ENCODE assay signal across 8 cellular contexts in genomic region chr9:138022121-138022741, GRCh38.
A peak's percentile ranks its signal among the peaks of the same experiment; 100 is the strongest.
DNase-seq lines count a peak whose midpoint lies in the region; ATAC-seq and TF ChIP-seq lines count a peak whose summit lies in the region.

No MANE protein-coding gene starts in this region.

- no peak for ATAC-seq in GM21447 (IDR thresholded peaks at IDR 0.05; ENCODE audit: unreplicated experiment)

- intact Hi-C loops in dorsolateral prefrontal cortex (cut with DNase I) = no loop called here

- peaks cover 0 to 28% (median 9%) of the 10 kb centered on the region in 45 donors for H3K27me3 ChIP-seq in dorsolateral prefrontal cortex

- peak overlapping the region in 28 of 59 donors; percentile 2 to 73 (median 44) for H3K27ac ChIP-seq in dorsolateral prefrontal cortex

- peak; percentile 9 for DNase-seq in SIG-M5 treated with dmso at 0.1 percent for 504 hours (lab: John Stamatoyannopoulos, UW; ENCODE audit: unreplicated experiment)
- DNase-seq in SIG-M5 (lab: John Stamatoyannopoulos, UW) = no peak
- peak; percentile 89 for DNase-seq in NCI-H2196 (lab: John Stamatoyannopoulos, UW; ENCODE audit: unreplicated experiment)
- peak in 7 of 10 donors; percentile 3 to 48 (median 30) for DNase-seq in dorsolateral prefrontal cortex
- peak; percentile 55 for DNase-seq in retina
- DNase-seq in stimulated activated naive CD4-positive, alpha-beta T cell treated with Interleukin-2 at 50 U/mL for 16 hours (lab: John Stamatoyannopoulos, UW) = no peak
- DNase-seq in NCI-H1417 (lab: John Stamatoyannopoulos, UW) = no peak

- peak in 17 of 56 donors; percentile 4 to 35 (median 23) for TF ChIP-seq CTCF in dorsolateral prefrontal cortex (IDR thresholded peaks at IDR 0.05 in 54 of 56, conservative IDR thresholded peaks at IDR 0.05 in 2 of 56; ENCODE audit: low read depth in 1 of 56, partially characterized antibody in 56 of 56)

- peak overlapping the region in 36 of 59 donors; percentile 4 to 64 (median 40) for H3K4me3 ChIP-seq in dorsolateral prefrontal cortex

Comparison
In these comparisons a context has a peak if more than half of its experiments do, and no peak if none do; other contexts are left out.
1. DNase-seq: peak in SIG-M5 treated with dmso at 0.1 percent for 504 hours (single experiment), NCI-H2196 (single experiment), dorsolateral prefrontal cortex (7 of 10) and retina (single experiment); none in SIG-M5 (single experiment), stimulated activated naive CD4-positive, alpha-beta T cell treated with Interleukin-2 at 50 U/mL for 16 hours (single experiment) and NCI-H1417 (0 of 3).